ENCODE assay signal across 31 cellular contexts in genomic region chr1:158094571-158094970, GRCh38.
"Had no signal": no experiment of that assay in that cellular context is flagged by ENCODE, and none has a peak within 500 bp of the region (broad histone marks: within the 10 kb centered on the region; RNA-seq: fewer than 3 reads in every experiment).

No MANE protein-coding gene starts in this region.

- H3K27ac ChIP-seq: adrenal gland, body of pancreas, cardiac muscle cell, coronary artery, dorsolateral prefrontal cortex had no signal

- H3K27ac Mint-ChIP-seq: activated CD4-positive, alpha-beta memory T cell treated with anti-CD3 and anti-CD28 coated beads for 36 hours; activated CD4-positive, alpha-beta T cell treated with anti-CD3 and anti-CD28 coated beads for 36 hours; activated CD4-positive, alpha-beta T cell treated with anti-CD3 and anti-CD28 coated beads, Interleukin-2, amount 10 ng/mL, durations not matched to agents 24 days and 14 days; activated CD8-positive, alpha-beta memory T cell treated with anti-CD3 and anti-CD28 coated beads, Interleukin-2, amount 10 ng/mL, durations not matched to agents 7 days and 5 days; activated CD8-positive, alpha-beta T cell treated with anti-CD3 and anti-CD28 coated beads, Interleukin-2, amount 10 ng/mL, durations not matched to agents 7 days and 5 days; activated naive CD4-positive, alpha-beta T cell treated with anti-CD3 and anti-CD28 coated beads for 36 hours; activated naive CD4-positive, alpha-beta T cell treated with anti-CD3 and anti-CD28 coated beads, Interleukin-2, amount 50 U/mL, for 24 hours; activated naive CD8-positive, alpha-beta T cell treated with anti-CD3 and anti-CD28 coated beads for 36 hours; activated naive CD8-positive, alpha-beta T cell treated with anti-CD3 and anti-CD28 coated beads, Interleukin-2, amount 50 U/mL, for 24 hours; activated T-helper 1 cell treated with anti-CD3 and anti-CD28 coated beads, Interleukin-12 subunit alpha, Interleukin-12 subunit beta, Interleukin-2, Interleukin-4 antibody, amounts not matched to agents 30 ng/mL and 10 ng/mL and 1 ng/mL, durations not matched to agents 14 hours and 24 hours and 36 hours; activated T-helper 2 cell treated with anti-CD3 and anti-CD28 coated beads, Interferon-gamma antibody, Interleukin-2, Interleukin-4, amounts not matched to agents 10 μg/mL and 5 μg/mL and 100 μg/mL, durations not matched to agents 14 hours and 24 hours and 36 hours; dendritic cell treated with granulocyte-macrophage colony-stimulating factor and Interleukin-4, amounts not matched to agents 40 ng/mL and 50 ng/mL, for 4 days; endodermal cell had no signal

- H3K36me3 Mint-ChIP-seq: activated CD4-positive, alpha-beta memory T cell treated with anti-CD3 and anti-CD28 coated beads for 36 hours; activated CD8-positive, alpha-beta memory T cell treated with anti-CD3 and anti-CD28 coated beads, Interleukin-2, amount 10 ng/mL, durations not matched to agents 7 days and 5 days; activated naive CD4-positive, alpha-beta T cell treated with anti-CD3 and anti-CD28 coated beads, Interleukin-2, amount 50 U/mL, for 24 hours; activated naive CD8-positive, alpha-beta T cell treated with anti-CD3 and anti-CD28 coated beads for 36 hours had no signal

- H3K4me1 Mint-ChIP-seq: activated CD4-positive, alpha-beta T cell treated with anti-CD3 and anti-CD28 coated beads for 36 hours; activated CD4-positive, alpha-beta T cell treated with anti-CD3 and anti-CD28 coated beads, Interleukin-2, amount 10 ng/mL, durations not matched to agents 24 days and 14 days; activated CD8-positive, alpha-beta memory T cell treated with anti-CD3 and anti-CD28 coated beads, Interleukin-2, amount 10 ng/mL, durations not matched to agents 7 days and 5 days; activated naive CD4-positive, alpha-beta T cell treated with anti-CD3 and anti-CD28 coated beads, Interleukin-2, amount 50 U/mL, for 24 hours; activated naive CD8-positive, alpha-beta T cell treated with anti-CD3 and anti-CD28 coated beads for 36 hours; activated naive CD8-positive, alpha-beta T cell treated with anti-CD3 and anti-CD28 coated beads, Interleukin-2, amount 50 U/mL, for 24 hours; central memory CD8-positive, alpha-beta T cell had no signal

- H3K4me3 ChIP-seq: adrenal gland, body of pancreas, cardiac muscle cell, coronary artery, dorsolateral prefrontal cortex had no signal

- H3K27me3 ChIP-seq: adrenal gland, body of pancreas, cardiac muscle cell had no signal

- H3K27me3 Mint-ChIP-seq: activated CD4-positive, alpha-beta memory T cell treated with anti-CD3 and anti-CD28 coated beads for 36 hours; activated CD4-positive, alpha-beta T cell treated with anti-CD3 and anti-CD28 coated beads for 36 hours; activated CD4-positive, alpha-beta T cell treated with anti-CD3 and anti-CD28 coated beads, Interleukin-2, amount 10 ng/mL, durations not matched to agents 24 days and 14 days; activated CD8-positive, alpha-beta memory T cell treated with anti-CD3 and anti-CD28 coated beads, Interleukin-2, amount 10 ng/mL, durations not matched to agents 7 days and 5 days; activated naive CD4-positive, alpha-beta T cell treated with anti-CD3 and anti-CD28 coated beads, Interleukin-2, amount 50 U/mL, for 24 hours; activated naive CD8-positive, alpha-beta T cell treated with anti-CD3 and anti-CD28 coated beads for 36 hours had no signal

- H3K4me1 ChIP-seq: adrenal gland, body of pancreas had no signal

- DNase-seq: activated CD4-positive, alpha-beta memory T cell treated with anti-CD3 and anti-CD28 coated beads for 36 hours; activated CD4-positive, alpha-beta T cell treated with anti-CD3 and anti-CD28 coated beads for 36 hours; activated CD4-positive, alpha-beta T cell treated with anti-CD3 and anti-CD28 coated beads, Interleukin-2, amount 10 ng/mL, durations not matched to agents 24 days and 14 days; activated CD4-positive, CD25-positive, alpha-beta regulatory T cell; activated CD4-positive, CD25-positive, alpha-beta regulatory T cell treated with anti-CD3 and anti-CD28 coated beads, Interleukin-2, amount 50 U/mL, for 72 hours; activated CD8-positive, alpha-beta memory T cell treated with anti-CD3 and anti-CD28 coated beads, Interleukin-2, amount 10 ng/mL, durations not matched to agents 7 days and 5 days; activated CD8-positive, alpha-beta memory T cell treated with anti-CD3 and anti-CD28 coated beads, Interleukin-2, amount 50 U/mL, for 4 hours; activated CD8-positive, alpha-beta T cell treated with anti-CD3 and anti-CD28 coated beads, Interleukin-2, amount 10 ng/mL, durations not matched to agents 7 days and 5 days; activated effector memory CD4-positive, alpha-beta T cell treated with anti-CD3 and anti-CD28 coated beads, Interleukin-2, amount 50 U/mL, for 16 hours; activated naive CD4-positive, alpha-beta T cell treated with anti-CD3 and anti-CD28 coated beads for 36 hours; activated naive CD8-positive, alpha-beta T cell treated with anti-CD3 and anti-CD28 coated beads for 36 hours; activated naive CD8-positive, alpha-beta T cell treated with anti-CD3 and anti-CD28 coated beads, Interleukin-2, amount 50 U/mL, for 24 hours; activated T-cell treated with anti-CD3 and anti-CD28 coated beads, Interleukin-2, amount 50 U/mL, for 1 hour; activated T-cell treated with anti-CD3 and anti-CD28 coated beads, Interleukin-2, amount 50 U/mL, for 48 hours; adrenal gland; amygdala; aorta; body of pancreas; dorsolateral prefrontal cortex; effector memory CD4-positive, alpha-beta T cell; endodermal cell; foreskin fibroblast; T-helper 2 cell had no signal

- H3K9me3 ChIP-seq: adrenal gland, body of pancreas had no signal

- ATAC-seq: activated CD4-positive, alpha-beta T cell treated with anti-CD3 and anti-CD28 coated beads for 36 hours; activated CD8-positive, alpha-beta memory T cell treated with anti-CD3 and anti-CD28 coated beads, Interleukin-2, amount 10 ng/mL, durations not matched to agents 7 days and 5 days; activated CD8-positive, alpha-beta T cell treated with anti-CD3 and anti-CD28 coated beads, Interleukin-2, amount 10 ng/mL, durations not matched to agents 7 days and 5 days; activated naive CD8-positive, alpha-beta T cell treated with anti-CD3 and anti-CD28 coated beads, Interleukin-2, amount 50 U/mL, for 24 hours; body of pancreas; esophagus mucosa had no signal

- H3K4me3 Mint-ChIP-seq: activated CD4-positive, alpha-beta memory T cell treated with anti-CD3 and anti-CD28 coated beads for 36 hours; activated CD4-positive, alpha-beta T cell treated with anti-CD3 and anti-CD28 coated beads for 36 hours; activated CD4-positive, alpha-beta T cell treated with anti-CD3 and anti-CD28 coated beads, Interleukin-2, amount 10 ng/mL, durations not matched to agents 24 days and 14 days; activated CD8-positive, alpha-beta memory T cell treated with anti-CD3 and anti-CD28 coated beads, Interleukin-2, amount 10 ng/mL, durations not matched to agents 7 days and 5 days; activated CD8-positive, alpha-beta T cell treated with anti-CD3 and anti-CD28 coated beads, Interleukin-2, amount 10 ng/mL, durations not matched to agents 7 days and 5 days; activated naive CD4-positive, alpha-beta T cell treated with anti-CD3 and anti-CD28 coated beads for 36 hours; activated naive CD4-positive, alpha-beta T cell treated with anti-CD3 and anti-CD28 coated beads, Interleukin-2, amount 50 U/mL, for 24 hours; activated naive CD8-positive, alpha-beta T cell treated with anti-CD3 and anti-CD28 coated beads for 36 hours; activated naive CD8-positive, alpha-beta T cell treated with anti-CD3 and anti-CD28 coated beads, Interleukin-2, amount 50 U/mL, for 24 hours; activated T-helper 1 cell treated with anti-CD3 and anti-CD28 coated beads, Interleukin-12 subunit alpha, Interleukin-12 subunit beta, Interleukin-2, Interleukin-4 antibody, amounts not matched to agents 30 ng/mL and 10 ng/mL and 1 ng/mL, durations not matched to agents 14 hours and 24 hours and 36 hours; central memory CD8-positive, alpha-beta T cell; dendritic cell treated with granulocyte-macrophage colony-stimulating factor and Interleukin-4, amounts not matched to agents 40 ng/mL and 50 ng/mL, for 4 days; endodermal cell had no signal

- H3K9me3 Mint-ChIP-seq: activated CD4-positive, alpha-beta memory T cell treated with anti-CD3 and anti-CD28 coated beads for 36 hours; activated CD4-positive, alpha-beta T cell treated with anti-CD3 and anti-CD28 coated beads, Interleukin-2, amount 10 ng/mL, durations not matched to agents 24 days and 14 days; activated naive CD4-positive, alpha-beta T cell treated with anti-CD3 and anti-CD28 coated beads for 36 hours; activated naive CD4-positive, alpha-beta T cell treated with anti-CD3 and anti-CD28 coated beads, Interleukin-2, amount 50 U/mL, for 24 hours; activated naive CD8-positive, alpha-beta T cell treated with anti-CD3 and anti-CD28 coated beads for 36 hours; activated naive CD8-positive, alpha-beta T cell treated with anti-CD3 and anti-CD28 coated beads, Interleukin-2, amount 50 U/mL, for 24 hours; activated T-helper 1 cell treated with anti-CD3 and anti-CD28 coated beads, Interleukin-12 subunit alpha, Interleukin-12 subunit beta, Interleukin-2, Interleukin-4 antibody, amounts not matched to agents 30 ng/mL and 10 ng/mL and 1 ng/mL, durations not matched to agents 14 hours and 24 hours and 36 hours; activated T-helper 2 cell treated with anti-CD3 and anti-CD28 coated beads, Interferon-gamma antibody, Interleukin-2, Interleukin-4, amounts not matched to agents 10 μg/mL and 5 μg/mL and 100 μg/mL, durations not matched to agents 14 hours and 24 hours and 36 hours; central memory CD8-positive, alpha-beta T cell; dendritic cell treated with granulocyte-macrophage colony-stimulating factor and Interleukin-4, amounts not matched to agents 40 ng/mL and 50 ng/mL, for 4 days; endodermal cell had no signal
